9 cellular contexts compared by ENCODE assay signal in genomic region chr3:71512000-71512399, GRCh38.
DNase-seq lines count a peak whose midpoint lies in the region; ATAC-seq and TF ChIP-seq lines count a peak whose summit lies in the region.
"Had no signal": no experiment of that assay in that cellular context is flagged by ENCODE, and none has a peak within 500 bp of the region (broad histone marks: within the 10 kb centered on the region; RNA-seq: fewer than 3 reads in every experiment).

No MANE protein-coding gene starts in this region.

- DNase-seq in CD4-positive, CD25-positive, alpha-beta regulatory T cell = peak; percentile 21 to 86 (median 71)
- DNase-seq in GM20000 (ENCODE audit: low spot score) (peak; percentile 28), Peyer's patch (peak in 2 of 3 donors; percentile 49 to 60), epithelial cell of esophagus (ENCODE audit: low read depth) (peak; percentile 15), occipital lobe (lab: John Stamatoyannopoulos, UW) (no peak), aorta (no peak), tibial artery (no peak)

- no peaks in the 10 kb centered on the region for H3K27me3 ChIP-seq in CD4-positive, CD25-positive, alpha-beta regulatory T cell (ENCODE audit: control insufficient read depth, insufficient read depth, low read length)
- H3K27me3 ChIP-seq in Peyer's patch (no peaks in the 10 kb centered on the region), aorta (ENCODE audit: control insufficient read depth in 1 of 2, insufficient read depth in 2 of 2, low read length in 1 of 2) (no peaks in the 10 kb centered on the region), tibial artery (no peaks in the 10 kb centered on the region)

- WGBS in aorta, 2 donors = 66 to 67% methylated on average over 3 of the region's 3 CpGs

- intact Hi-C loops in aorta (cut with DNase I) = loop anchor here (1.0 to 5.0 kb wide), 3 partner anchors 25 to 72 kb away; partner anchors contain the start of gene FOXP1 (in 1 of the 2)
- intact Hi-C loops in tibial artery (cut with DNase I; ENCODE audit: low total_unique reads) = no loop called here

- peaks cover 16 to 32% (median 23%) of the 10 kb centered on the region in 4 donors for H3K4me1 Mint-ChIP-seq in CD4-positive, CD25-positive, alpha-beta regulatory T cell

- TF ChIP-seq CTCF in GM20000 (IDR thresholded peaks at IDR 0.05; ENCODE audit: extremely low read depth, missing control alignments) (no peak), Peyer's patch (IDR thresholded peaks at IDR 0.05) (peak; percentile 26 to 60 (median 49)), epithelial cell of esophagus (IDR thresholded peaks at IDR 0.05; ENCODE audit: insufficient read depth, low read depth, low read length, missing control alignments) (no peak), tibial artery (IDR thresholded peaks at IDR 0.05) (no peak)

- H3K9me3 ChIP-seq in CD4-positive, CD25-positive, alpha-beta regulatory T cell (ENCODE audit: control insufficient read depth in 2 of 2, low read length in 2 of 2) = no peaks in the 10 kb centered on the region
- H3K9me3 ChIP-seq in Peyer's patch (no peaks in the 10 kb centered on the region), aorta (ENCODE audit: control insufficient read depth, low read length) (no peaks in the 10 kb centered on the region), tibial artery (no peaks in the 10 kb centered on the region)

- no peak for TF ChIP-seq POLR2A in Peyer's patch (IDR thresholded peaks at IDR 0.05)

- H3K27ac Mint-ChIP-seq in CD4-positive, CD25-positive, alpha-beta regulatory T cell = peak overlapping the region in 2 of 3 donors; percentile 32 to 78

- H3K36me3 ChIP-seq in CD4-positive, CD25-positive, alpha-beta regulatory T cell (ENCODE audit: control insufficient read depth, insufficient read depth, low read length) = no peaks in the 10 kb centered on the region
- H3K36me3 ChIP-seq in Peyer's patch = no peaks in the 10 kb centered on the region
- H3K36me3 ChIP-seq in aorta (ENCODE audit: control insufficient read depth in 1 of 2, insufficient read depth in 2 of 2, low read length in 1 of 2) = no peaks in the 10 kb centered on the region
- H3K36me3 ChIP-seq in tibial artery = no peaks in the 10 kb centered on the region

- H3K4me3 ChIP-seq in CD4-positive, CD25-positive, alpha-beta regulatory T cell (ENCODE audit: low read depth, low read length) = peak overlapping the region; percentile 10
- no peak overlapping the region for H3K4me3 ChIP-seq in Peyer's patch
- no peak overlapping the region for H3K4me3 ChIP-seq in epithelial cell of esophagus (ENCODE audit: low read length)
- H3K4me3 ChIP-seq in aorta (ENCODE audit: low read length in 2 of 2) = no peak overlapping the region
- H3K4me3 ChIP-seq in tibial artery = no peak overlapping the region

- H3K36me3 Mint-ChIP-seq in CD4-positive, CD25-positive, alpha-beta regulatory T cell = peaks cover 2% of the 10 kb centered on the region

- H3K27ac ChIP-seq in CD4-positive, CD25-positive, alpha-beta regulatory T cell (ENCODE audit: insufficient read depth, low read length, poor library complexity, severe bottlenecking) = peak overlapping the region; percentile 27
- no peak overlapping the region for H3K27ac ChIP-seq in Peyer's patch
- peak overlapping the region in 1 of 2 donors; percentile 76 for H3K27ac ChIP-seq in aorta (ENCODE audit: low read depth in 1 of 2, low read length in 2 of 2)
- H3K27ac ChIP-seq in tibial artery = no peak overlapping the region

- no peak overlapping the region for H3K4me3 Mint-ChIP-seq in CD4-positive, CD25-positive, alpha-beta regulatory T cell
- H3K4me3 Mint-ChIP-seq: nephron had no signal

- H3K4me1 ChIP-seq in CD4-positive, CD25-positive, alpha-beta regulatory T cell (ENCODE audit: control insufficient read depth, insufficient read depth, low read length, poor library complexity, severe bottlenecking) = peaks cover 14% of the 10 kb centered on the region
- H3K4me1 ChIP-seq in Peyer's patch = no peaks in the 10 kb centered on the region
- H3K4me1 ChIP-seq in aorta (ENCODE audit: control insufficient read depth in 1 of 2, insufficient read depth in 2 of 2, low read length in 2 of 2) = peaks cover 4 to 5% of the 10 kb centered on the region in 2 donors
- peaks cover 0 to 24% (median 7%) of the 10 kb centered on the region in 4 donors for H3K4me1 ChIP-seq in tibial artery

- no peaks in the 10 kb centered on the region for H3K9me3 Mint-ChIP-seq in CD4-positive, CD25-positive, alpha-beta regulatory T cell
- H3K9me3 Mint-ChIP-seq: nephron had no signal

- peak; percentile 94 to 98 for ATAC-seq in CD4-positive, CD25-positive, alpha-beta regulatory T cell (ENCODE audit: low read depth in 2 of 2)
- ATAC-seq in aorta (ENCODE audit: low FRiP score) = no peak
- ATAC-seq in GM19467 (IDR thresholded peaks at IDR 0.05; ENCODE audit: unreplicated experiment) = no peak

- no peaks in the 10 kb centered on the region for H3K27me3 Mint-ChIP-seq in CD4-positive, CD25-positive, alpha-beta regulatory T cell

Comparison
In these comparisons a context has a peak if more than half of its experiments do, and no peak if none do; other contexts are left out.
1. ATAC-seq: peak in CD4-positive, CD25-positive, alpha-beta regulatory T cell (2 of 2); none in aorta (single experiment) and GM19467 (single experiment).
2. DNase-seq: peak in CD4-positive, CD25-positive, alpha-beta regulatory T cell (3 of 3), GM20000 (single experiment), Peyer's patch (2 of 3) and epithelial cell of esophagus (single experiment); none in occipital lobe (single experiment), aorta (0 of 2) and tibial artery (0 of 2).
3. CTCF ChIP-seq: peak in Peyer's patch (6 of 6); none in GM20000 (single experiment), epithelial cell of esophagus (single experiment) and tibial artery (0 of 2).